25 cellular contexts compared by ENCODE assay signal in the genomic region with DNA sequence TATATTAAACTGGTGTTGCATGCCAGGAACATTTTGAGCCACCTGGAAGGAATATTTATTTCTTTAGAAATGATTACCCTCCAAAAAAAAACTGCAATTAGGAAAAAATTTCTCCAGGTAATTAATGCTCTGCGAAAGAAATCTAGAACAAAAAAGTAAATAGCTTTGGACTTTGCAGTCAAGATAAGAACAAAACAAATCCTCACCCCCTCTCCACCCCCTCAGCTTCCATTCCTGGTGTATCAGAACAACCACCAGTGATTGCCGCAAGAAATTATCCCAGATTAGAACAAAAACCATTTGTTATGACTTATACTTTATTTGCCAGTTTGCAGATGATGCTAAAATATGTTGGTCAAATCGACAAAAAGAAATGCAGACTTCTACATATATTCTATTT.
"Had no signal": no experiment of that assay in that cellular context is flagged by ENCODE, and none has a peak within 500 bp of the region (broad histone marks: within the 10 kb centered on the region; RNA-seq: fewer than 3 reads in every experiment).

No MANE protein-coding gene starts in this region.

- H3K27me3 ChIP-seq: colonic mucosa, gastrocnemius medialis had no signal

- H3K4me1 ChIP-seq: colonic mucosa, esophagus squamous epithelium, gastrocnemius medialis, heart right ventricle, left ventricle myocardium inferior, lower lobe of right lung had no signal

- DNase-seq: colonic mucosa; cortex of kidney; effector CD8-positive, alpha-beta T cell; effector memory CD8-positive, alpha-beta T cell; endodermal cell; erythroblast; esophagus squamous epithelium; foreskin fibroblast; foreskin melanocyte; gastrocnemius medialis; glutamatergic neuron; head of caudate nucleus; heart right ventricle; hippocampal formation; left cardiac atrium; left ventricle myocardium inferior; lower lobe of right lung; mesenchymal stem cell; mucosa of descending colon; naive B cell had no signal

- H3K4me3 ChIP-seq: colonic mucosa, esophagus squamous epithelium, gastrocnemius medialis, heart right ventricle, left ventricle myocardium inferior, lower lobe of right lung, mucosa of descending colon had no signal

- H3K27ac ChIP-seq: colonic mucosa, epithelial cell of prostate, esophagus squamous epithelium, gastrocnemius medialis, heart right ventricle, left ventricle myocardium inferior, lower lobe of right lung had no signal

- H3K36me3 ChIP-seq: colonic mucosa, esophagus squamous epithelium, gastrocnemius medialis, heart right ventricle, left ventricle myocardium inferior, lower lobe of right lung had no signal

- FAIRE-seq: endometrium, islet of Langerhans, keratinocyte had no signal

- ATAC-seq: effector memory CD8-positive, alpha-beta T cell; esophagus mucosa; gastrocnemius medialis; heart right ventricle; left cardiac atrium; lower lobe of right lung; mucosa of descending colon had no signal

- H3K9me3 ChIP-seq: colonic mucosa, esophagus squamous epithelium, gastrocnemius medialis, heart right ventricle, left ventricle myocardium inferior, lower lobe of right lung, mucosa of descending colon had no signal
